Comparison of ENCODE assay signal across 10 cellular contexts in genomic region chr17:10151667-10152496, GRCh38. TPM values are rescaled to one million over a fixed set of nuclear protein-coding genes. Genes with fewer than 3 reads are reported as not detected.
DNase-seq lines count a peak whose midpoint lies in the region; ATAC-seq and TF ChIP-seq lines count a peak whose summit lies in the region.
"Had no signal": no experiment of that assay in that cellular context is flagged by ENCODE, and none has a peak within 500 bp of the region (broad histone marks: within the 10 kb centered on the region; RNA-seq: fewer than 3 reads in every experiment).

No MANE protein-coding gene starts in this region.

- POLR2A ChIA-PET in activated CD4-positive, alpha-beta T cell treated with anti-CD3 and anti-CD28 coated beads for 36 hours (lab: Charles Lee), result interaction anchor here (0.6 kb wide), 1 partner anchor 36 kb away, joined by 3 read pairs; no protein-coding TSS in a partner anchor

- H3K4me1 Mint-ChIP-seq in activated naive CD8-positive, alpha-beta T cell treated with anti-CD3 and anti-CD28 coated beads, Interleukin-2, amount 50 U/mL, for 24 hours, result peaks cover 51% of the 10 kb centered on the region
- peaks cover 28% of the 10 kb centered on the region for H3K4me1 Mint-ChIP-seq in activated naive CD8-positive, alpha-beta T cell treated with anti-CD3 and anti-CD28 coated beads for 36 hours
- peaks cover 10% of the 10 kb centered on the region for H3K4me1 Mint-ChIP-seq in activated CD4-positive, alpha-beta T cell treated with anti-CD3 and anti-CD28 coated beads for 36 hours

- CTCF ChIA-PET in activated CD4-positive, alpha-beta T cell treated with anti-CD3 and anti-CD28 coated beads for 36 hours (lab: Charles Lee), result no interaction called here

- no peaks in the 10 kb centered on the region for H3K9me3 ChIP-seq in upper lobe of right lung
- H3K9me3 ChIP-seq: A549 had no signal

- no peak overlapping the region for H3K4me3 ChIP-seq in upper lobe of right lung
- H3K4me3 ChIP-seq: A549 had no signal

- H3K36me3 Mint-ChIP-seq in activated naive CD8-positive, alpha-beta T cell treated with anti-CD3 and anti-CD28 coated beads, Interleukin-2, amount 50 U/mL, for 24 hours (ENCODE audit: low read depth), result no peaks in the 10 kb centered on the region
- H3K36me3 Mint-ChIP-seq in activated naive CD8-positive, alpha-beta T cell treated with anti-CD3 and anti-CD28 coated beads for 36 hours, result peaks cover 2% of the 10 kb centered on the region
- no peaks in the 10 kb centered on the region for H3K36me3 Mint-ChIP-seq in activated CD4-positive, alpha-beta T cell treated with anti-CD3 and anti-CD28 coated beads for 36 hours (ENCODE audit: low read depth)

- peaks cover 4% of the 10 kb centered on the region for H3K9me3 Mint-ChIP-seq in activated naive CD8-positive, alpha-beta T cell treated with anti-CD3 and anti-CD28 coated beads, Interleukin-2, amount 50 U/mL, for 24 hours
- peaks cover 6% of the 10 kb centered on the region for H3K9me3 Mint-ChIP-seq in activated naive CD8-positive, alpha-beta T cell treated with anti-CD3 and anti-CD28 coated beads for 36 hours
- H3K9me3 Mint-ChIP-seq in activated CD4-positive, alpha-beta T cell treated with anti-CD3 and anti-CD28 coated beads for 36 hours (ENCODE audit: low read depth), result peaks cover 5% of the 10 kb centered on the region

- peak; percentile 26 for ATAC-seq in activated naive CD8-positive, alpha-beta T cell treated with anti-CD3 and anti-CD28 coated beads, Interleukin-2, amount 50 U/mL, for 24 hours
- peak; percentile 81 for ATAC-seq in upper lobe of right lung
- ATAC-seq in activated CD4-positive, alpha-beta T cell treated with anti-CD3 and anti-CD28 coated beads for 36 hours, result no peak
- ATAC-seq: A549 had no signal

- TF ChIP-seq CTCF in upper lobe of right lung (IDR thresholded peaks at IDR 0.05), result no peak

- no peak overlapping the region for H3K4me3 Mint-ChIP-seq in activated naive CD8-positive, alpha-beta T cell treated with anti-CD3 and anti-CD28 coated beads, Interleukin-2, amount 50 U/mL, for 24 hours
- H3K4me3 Mint-ChIP-seq in activated naive CD8-positive, alpha-beta T cell treated with anti-CD3 and anti-CD28 coated beads for 36 hours, result no peak overlapping the region
- H3K4me3 Mint-ChIP-seq in activated CD4-positive, alpha-beta T cell treated with anti-CD3 and anti-CD28 coated beads for 36 hours, result no peak overlapping the region

- H3K4me1 ChIP-seq in upper lobe of right lung, result peaks cover 16% of the 10 kb centered on the region

- no peak for DNase-seq in activated naive CD8-positive, alpha-beta T cell treated with anti-CD3 and anti-CD28 coated beads, Interleukin-2, amount 50 U/mL, for 24 hours
- no peak for DNase-seq in activated naive CD8-positive, alpha-beta T cell treated with anti-CD3 and anti-CD28 coated beads for 36 hours
- DNase-seq in SKM-1 treated with dmso at 0.1 percent for 144 hours (lab: John Stamatoyannopoulos, UW; ENCODE audit: unreplicated experiment), result peak; percentile 68
- peak; percentile 38 for DNase-seq in kidney tubule cell (ENCODE audit: low spot score)
- peak; percentile 57 for DNase-seq in upper lobe of right lung
- no peak for DNase-seq in NCI-H345 (lab: John Stamatoyannopoulos, UW)
- no peak for DNase-seq in ureter (ENCODE audit: low spot score)
- DNase-seq in activated CD4-positive, alpha-beta T cell treated with anti-CD3 and anti-CD28 coated beads for 36 hours, result no peak
- DNase-seq: cortex of kidney had no signal

- peak overlapping the region; percentile 9 for H3K27ac ChIP-seq in upper lobe of right lung
- H3K27ac ChIP-seq: A549 had no signal

- H3K27me3 ChIP-seq in upper lobe of right lung, result no peaks in the 10 kb centered on the region

- intact Hi-C loops in upper lobe of right lung (cut with DNase I), result no loop called here
- intact Hi-C loops in activated CD4-positive, alpha-beta T cell treated with anti-CD3 and anti-CD28 coated beads for 36 hours (cut with DNase I, micrococcal nuclease), result no loop called here

- H3K36me3 ChIP-seq in upper lobe of right lung, result no peaks in the 10 kb centered on the region

- peak overlapping the region; percentile 34 for H3K27ac Mint-ChIP-seq in activated naive CD8-positive, alpha-beta T cell treated with anti-CD3 and anti-CD28 coated beads, Interleukin-2, amount 50 U/mL, for 24 hours
- no peak overlapping the region for H3K27ac Mint-ChIP-seq in activated naive CD8-positive, alpha-beta T cell treated with anti-CD3 and anti-CD28 coated beads for 36 hours
- H3K27ac Mint-ChIP-seq in activated CD4-positive, alpha-beta T cell treated with anti-CD3 and anti-CD28 coated beads for 36 hours, result no peak overlapping the region

- H3K27me3 Mint-ChIP-seq in activated naive CD8-positive, alpha-beta T cell treated with anti-CD3 and anti-CD28 coated beads, Interleukin-2, amount 50 U/mL, for 24 hours, result peaks cover 9% of the 10 kb centered on the region
- peaks cover 16% of the 10 kb centered on the region for H3K27me3 Mint-ChIP-seq in activated naive CD8-positive, alpha-beta T cell treated with anti-CD3 and anti-CD28 coated beads for 36 hours
- H3K27me3 Mint-ChIP-seq in activated CD4-positive, alpha-beta T cell treated with anti-CD3 and anti-CD28 coated beads for 36 hours, result no peaks in the 10 kb centered on the region

RNA-seq across cellular contexts. Expression of gene GAS7, which starts 46.5 kb away (rescaled TPM):
- 1 to 10 TPM in 1 of 2 experiments, under 1 TPM in 1; 0.76 to 1.2 TPM for total RNA-seq in activated naive CD8-positive, alpha-beta T cell treated with anti-CD3 and anti-CD28 coated beads for 36 hours
- total RNA-seq in upper lobe of right lung (50.6 TPM), ureter (31.2 TPM)
- 1 to 10 TPM in 1 of 2 experiments, under 1 TPM in 1; 0.60 to 1.3 TPM for total RNA-seq in activated CD4-positive, alpha-beta T cell treated with anti-CD3 and anti-CD28 coated beads for 36 hours

Comparison
In these comparisons a context has a peak if more than half of its experiments do, and no peak if none do; other contexts are left out.
1. DNase-seq: peak in SKM-1 treated with dmso at 0.1 percent for 144 hours (single experiment), kidney tubule cell (single experiment) and upper lobe of right lung (single experiment); none in activated naive CD8-positive, alpha-beta T cell treated with anti-CD3 and anti-CD28 coated beads, Interleukin-2, amount 50 U/mL, for 24 hours (single experiment), activated naive CD8-positive, alpha-beta T cell treated with anti-CD3 and anti-CD28 coated beads for 36 hours (single experiment), NCI-H345 (single experiment), ureter (single experiment) and activated CD4-positive, alpha-beta T cell treated with anti-CD3 and anti-CD28 coated beads for 36 hours (single experiment).
2. RNA of gene GAS7, which starts 46.5 kb away (total RNA-seq): 50.6 TPM in upper lobe of right lung (single experiment) and 31.2 TPM in ureter (single experiment); 0.60 to 1.3 TPM in activated CD4-positive, alpha-beta T cell treated with anti-CD3 and anti-CD28 coated beads for 36 hours and 0.76 to 1.2 TPM in activated naive CD8-positive, alpha-beta T cell treated with anti-CD3 and anti-CD28 coated beads for 36 hours; every median in the first group is over 10 times any median in the second.